1 cellular context compared by ENCODE assay signal in genomic region chr2:25885933-25886332, GRCh38.
TF ChIP-seq lines count a peak whose summit lies in the region.

No MANE protein-coding gene starts in this region.

TF ChIP-seq in HepG2, 621 proteins besides CTCF, POLR2A, EP300 and RAD21 (continued from another document and continues in another):
- 0 out of 2 replicates have a peak, but pooled peaks have one; percentile 12 for TF ChIP-seq YEATS2 (CRISPR knock-in tag; IDR thresholded peaks at IDR 0.05; ENCODE audit: borderline replicate concordance)
- TF ChIP-seq KAT2B (IDR thresholded peaks at IDR 0.05; ENCODE audit: borderline replicate concordance, low read depth, low read length): no peak
- TF ChIP-seq NR2F6 (IDR thresholded peaks at IDR 0.05): no peak
- TF ChIP-seq NR2F6 (CRISPR knock-in tag; IDR thresholded peaks at IDR 0.05): no peak; the same call in 1 of the 2 replicates
- TF ChIP-seq MED1 (CRISPR knock-in tag; IDR thresholded peaks at IDR 0.05): peak; percentile 56
- no peak for TF ChIP-seq ZNF17 (CRISPR knock-in tag; IDR thresholded peaks at IDR 0.05)
- TF ChIP-seq TBX2 (CRISPR knock-in tag; IDR thresholded peaks at IDR 0.05; ENCODE audit: borderline replicate concordance): no peak
- 0 out of 2 replicates have a peak, but pooled peaks have one; percentile 17 for TF ChIP-seq ZGPAT (CRISPR knock-in tag; IDR thresholded peaks at IDR 0.05)
- no peak for TF ChIP-seq ZNF275 (CRISPR knock-in tag; IDR thresholded peaks at IDR 0.05; ENCODE audit: borderline replicate concordance)
- TF ChIP-seq ZNF549 (CRISPR knock-in tag; IDR thresholded peaks at IDR 0.05): no peak
- TF ChIP-seq, protein P1, sequence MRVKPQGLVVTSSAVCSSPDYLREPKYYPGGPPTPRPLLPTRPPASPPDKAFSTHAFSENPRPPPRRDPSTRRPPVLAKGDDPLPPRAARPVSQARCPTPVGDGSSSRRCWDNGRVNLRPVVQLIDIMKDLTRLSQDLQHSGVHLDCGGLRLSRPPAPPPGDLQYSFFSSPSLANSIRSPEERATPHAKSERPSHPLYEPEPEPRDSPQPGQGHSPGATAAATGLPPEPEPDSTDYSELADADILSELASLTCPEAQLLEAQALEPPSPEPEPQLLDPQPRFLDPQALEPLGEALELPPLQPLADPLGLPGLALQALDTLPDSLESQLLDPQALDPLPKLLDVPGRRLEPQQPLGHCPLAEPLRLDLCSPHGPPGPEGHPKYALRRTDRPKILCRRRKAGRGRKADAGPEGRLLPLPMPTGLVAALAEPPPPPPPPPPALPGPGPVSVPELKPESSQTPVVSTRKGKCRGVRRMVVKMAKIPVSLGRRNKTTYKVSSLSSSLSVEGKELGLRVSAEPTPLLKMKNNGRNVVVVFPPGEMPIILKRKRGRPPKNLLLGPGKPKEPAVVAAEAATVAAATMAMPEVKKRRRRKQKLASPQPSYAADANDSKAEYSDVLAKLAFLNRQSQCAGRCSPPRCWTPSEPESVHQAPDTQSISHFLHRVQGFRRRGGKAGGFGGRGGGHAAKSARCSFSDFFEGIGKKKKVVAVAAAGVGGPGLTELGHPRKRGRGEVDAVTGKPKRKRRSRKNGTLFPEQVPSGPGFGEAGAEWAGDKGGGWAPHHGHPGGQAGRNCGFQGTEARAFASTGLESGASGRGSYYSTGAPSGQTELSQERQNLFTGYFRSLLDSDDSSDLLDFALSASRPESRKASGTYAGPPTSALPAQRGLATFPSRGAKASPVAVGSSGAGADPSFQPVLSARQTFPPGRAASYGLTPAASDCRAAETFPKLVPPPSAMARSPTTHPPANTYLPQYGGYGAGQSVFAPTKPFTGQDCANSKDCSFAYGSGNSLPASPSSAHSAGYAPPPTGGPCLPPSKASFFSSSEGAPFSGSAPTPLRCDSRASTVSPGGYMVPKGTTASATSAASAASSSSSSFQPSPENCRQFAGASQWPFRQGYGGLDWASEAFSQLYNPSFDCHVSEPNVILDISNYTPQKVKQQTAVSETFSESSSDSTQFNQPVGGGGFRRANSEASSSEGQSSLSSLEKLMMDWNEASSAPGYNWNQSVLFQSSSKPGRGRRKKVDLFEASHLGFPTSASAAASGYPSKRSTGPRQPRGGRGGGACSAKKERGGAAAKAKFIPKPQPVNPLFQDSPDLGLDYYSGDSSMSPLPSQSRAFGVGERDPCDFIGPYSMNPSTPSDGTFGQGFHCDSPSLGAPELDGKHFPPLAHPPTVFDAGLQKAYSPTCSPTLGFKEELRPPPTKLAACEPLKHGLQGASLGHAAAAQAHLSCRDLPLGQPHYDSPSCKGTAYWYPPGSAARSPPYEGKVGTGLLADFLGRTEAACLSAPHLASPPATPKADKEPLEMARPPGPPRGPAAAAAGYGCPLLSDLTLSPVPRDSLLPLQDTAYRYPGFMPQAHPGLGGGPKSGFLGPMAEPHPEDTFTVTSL (CRISPR knock-in tag; IDR thresholded peaks at IDR 0.05; ENCODE audit: borderline replicate concordance): peak; percentile 71; the same call in 1 of the 2 replicates
- TF ChIP-seq FOXO1 (CRISPR knock-in tag; IDR thresholded peaks at IDR 0.05): peak; percentile 50; the same call in 1 of the 2 replicates
- TF ChIP-seq ZNF75D (CRISPR knock-in tag; IDR thresholded peaks at IDR 0.05; ENCODE audit: borderline replicate concordance): no peak
- no peak for TF ChIP-seq ZNF589 (CRISPR knock-in tag; conservative IDR thresholded peaks at IDR 0.05)
- 0 out of 2 replicates have a peak, but pooled peaks have one; percentile 59 for TF ChIP-seq KDM1A (CRISPR knock-in tag; IDR thresholded peaks at IDR 0.05)
- no peak for TF ChIP-seq ZNF776 (CRISPR knock-in tag; IDR thresholded peaks at IDR 0.05)
- TF ChIP-seq ZNF34 (CRISPR knock-in tag; IDR thresholded peaks at IDR 0.05; ENCODE audit: borderline replicate concordance): no peak
- TF ChIP-seq, protein P2, sequence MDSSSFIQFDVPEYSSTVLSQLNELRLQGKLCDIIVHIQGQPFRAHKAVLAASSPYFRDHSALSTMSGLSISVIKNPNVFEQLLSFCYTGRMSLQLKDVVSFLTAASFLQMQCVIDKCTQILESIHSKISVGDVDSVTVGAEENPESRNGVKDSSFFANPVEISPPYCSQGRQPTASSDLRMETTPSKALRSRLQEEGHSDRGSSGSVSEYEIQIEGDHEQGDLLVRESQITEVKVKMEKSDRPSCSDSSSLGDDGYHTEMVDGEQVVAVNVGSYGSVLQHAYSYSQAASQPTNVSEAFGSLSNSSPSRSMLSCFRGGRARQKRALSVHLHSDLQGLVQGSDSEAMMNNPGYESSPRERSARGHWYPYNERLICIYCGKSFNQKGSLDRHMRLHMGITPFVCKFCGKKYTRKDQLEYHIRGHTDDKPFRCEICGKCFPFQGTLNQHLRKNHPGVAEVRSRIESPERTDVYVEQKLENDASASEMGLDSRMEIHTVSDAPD (CRISPR knock-in tag; IDR thresholded peaks at IDR 0.05): no peak
- TF ChIP-seq, protein P3, sequence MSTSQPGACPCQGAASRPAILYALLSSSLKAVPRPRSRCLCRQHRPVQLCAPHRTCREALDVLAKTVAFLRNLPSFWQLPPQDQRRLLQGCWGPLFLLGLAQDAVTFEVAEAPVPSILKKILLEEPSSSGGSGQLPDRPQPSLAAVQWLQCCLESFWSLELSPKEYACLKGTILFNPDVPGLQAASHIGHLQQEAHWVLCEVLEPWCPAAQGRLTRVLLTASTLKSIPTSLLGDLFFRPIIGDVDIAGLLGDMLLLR (CRISPR knock-in tag; IDR thresholded peaks at IDR 0.05): no peak
- no peak for TF ChIP-seq ZNF382 (CRISPR knock-in tag; IDR thresholded peaks at IDR 0.05; ENCODE audit: borderline replicate concordance)
- TF ChIP-seq ZNF839 (CRISPR knock-in tag; IDR thresholded peaks at IDR 0.05; ENCODE audit: borderline replicate concordance): no peak
- no peak for TF ChIP-seq ZMAT3 (CRISPR knock-in tag; conservative IDR thresholded peaks at IDR 0.05)
- TF ChIP-seq SYNCRIP (IDR thresholded peaks at IDR 0.05; ENCODE audit: insufficient read depth, low read depth, low read length): no peak
- TF ChIP-seq, protein P4, sequence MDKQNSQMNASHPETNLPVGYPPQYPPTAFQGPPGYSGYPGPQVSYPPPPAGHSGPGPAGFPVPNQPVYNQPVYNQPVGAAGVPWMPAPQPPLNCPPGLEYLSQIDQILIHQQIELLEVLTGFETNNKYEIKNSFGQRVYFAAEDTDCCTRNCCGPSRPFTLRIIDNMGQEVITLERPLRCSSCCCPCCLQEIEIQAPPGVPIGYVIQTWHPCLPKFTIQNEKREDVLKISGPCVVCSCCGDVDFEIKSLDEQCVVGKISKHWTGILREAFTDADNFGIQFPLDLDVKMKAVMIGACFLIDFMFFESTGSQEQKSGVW (CRISPR knock-in tag; IDR thresholded peaks at IDR 0.05; ENCODE audit: borderline replicate concordance): no peak
- TF ChIP-seq POGZ (CRISPR knock-in tag; IDR thresholded peaks at IDR 0.05): peak; percentile 58; the same call in 1 of the 2 replicates
- TF ChIP-seq, protein P5, sequence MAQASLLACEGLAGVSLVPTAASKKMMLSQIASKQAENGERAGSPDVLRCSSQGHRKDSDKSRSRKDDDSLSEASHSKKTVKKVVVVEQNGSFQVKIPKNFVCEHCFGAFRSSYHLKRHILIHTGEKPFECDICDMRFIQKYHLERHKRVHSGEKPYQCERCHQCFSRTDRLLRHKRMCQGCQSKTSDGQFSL (CRISPR knock-in tag; IDR thresholded peaks at IDR 0.05): no peak
- TF ChIP-seq ZNF232 (CRISPR knock-in tag; IDR thresholded peaks at IDR 0.05; ENCODE audit: borderline replicate concordance): no peak
- no peak for TF ChIP-seq SMAD9 (CRISPR knock-in tag; IDR thresholded peaks at IDR 0.05)
- TF ChIP-seq ISX (CRISPR knock-in tag; conservative IDR thresholded peaks at IDR 0.05): no peak
- TF ChIP-seq ZEB1 (IDR thresholded peaks at IDR 0.05; ENCODE audit: insufficient replicate concordance, low read depth): no peak
- TF ChIP-seq, protein P6, sequence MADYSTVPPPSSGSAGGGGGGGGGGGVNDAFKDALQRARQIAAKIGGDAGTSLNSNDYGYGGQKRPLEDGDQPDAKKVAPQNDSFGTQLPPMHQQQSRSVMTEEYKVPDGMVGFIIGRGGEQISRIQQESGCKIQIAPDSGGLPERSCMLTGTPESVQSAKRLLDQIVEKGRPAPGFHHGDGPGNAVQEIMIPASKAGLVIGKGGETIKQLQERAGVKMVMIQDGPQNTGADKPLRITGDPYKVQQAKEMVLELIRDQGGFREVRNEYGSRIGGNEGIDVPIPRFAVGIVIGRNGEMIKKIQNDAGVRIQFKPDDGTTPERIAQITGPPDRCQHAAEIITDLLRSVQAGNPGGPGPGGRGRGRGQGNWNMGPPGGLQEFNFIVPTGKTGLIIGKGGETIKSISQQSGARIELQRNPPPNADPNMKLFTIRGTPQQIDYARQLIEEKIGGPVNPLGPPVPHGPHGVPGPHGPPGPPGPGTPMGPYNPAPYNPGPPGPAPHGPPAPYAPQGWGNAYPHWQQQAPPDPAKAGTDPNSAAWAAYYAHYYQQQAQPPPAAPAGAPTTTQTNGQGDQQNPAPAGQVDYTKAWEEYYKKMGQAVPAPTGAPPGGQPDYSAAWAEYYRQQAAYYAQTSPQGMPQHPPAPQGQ (CRISPR knock-in tag; IDR thresholded peaks at IDR 0.05; ENCODE audit: borderline replicate concordance): no peak
- peak; percentile 38 for TF ChIP-seq ZMYM3 (CRISPR knock-in tag; IDR thresholded peaks at IDR 0.05)
- 0 out of 2 replicates have a peak, but pooled peaks have one; percentile 21 for TF ChIP-seq NFE2 (CRISPR knock-in tag; IDR thresholded peaks at IDR 0.05)
- no peak for TF ChIP-seq GTF2F1 (IDR thresholded peaks at IDR 0.05; ENCODE audit: low read length)
- peak; percentile 94 for TF ChIP-seq ZNF362 (CRISPR knock-in tag; IDR thresholded peaks at IDR 0.05; ENCODE audit: borderline replicate concordance)
- TF ChIP-seq CSRNP1 (CRISPR knock-in tag; IDR thresholded peaks at IDR 0.05): no peak
- TF ChIP-seq RXRB (CRISPR knock-in tag; IDR thresholded peaks at IDR 0.05; ENCODE audit: borderline replicate concordance): peak; percentile 66; the same call in 1 of the 2 replicates
- no peak for TF ChIP-seq ZNF572 (CRISPR knock-in tag; IDR thresholded peaks at IDR 0.05)
- TF ChIP-seq, protein P7, sequence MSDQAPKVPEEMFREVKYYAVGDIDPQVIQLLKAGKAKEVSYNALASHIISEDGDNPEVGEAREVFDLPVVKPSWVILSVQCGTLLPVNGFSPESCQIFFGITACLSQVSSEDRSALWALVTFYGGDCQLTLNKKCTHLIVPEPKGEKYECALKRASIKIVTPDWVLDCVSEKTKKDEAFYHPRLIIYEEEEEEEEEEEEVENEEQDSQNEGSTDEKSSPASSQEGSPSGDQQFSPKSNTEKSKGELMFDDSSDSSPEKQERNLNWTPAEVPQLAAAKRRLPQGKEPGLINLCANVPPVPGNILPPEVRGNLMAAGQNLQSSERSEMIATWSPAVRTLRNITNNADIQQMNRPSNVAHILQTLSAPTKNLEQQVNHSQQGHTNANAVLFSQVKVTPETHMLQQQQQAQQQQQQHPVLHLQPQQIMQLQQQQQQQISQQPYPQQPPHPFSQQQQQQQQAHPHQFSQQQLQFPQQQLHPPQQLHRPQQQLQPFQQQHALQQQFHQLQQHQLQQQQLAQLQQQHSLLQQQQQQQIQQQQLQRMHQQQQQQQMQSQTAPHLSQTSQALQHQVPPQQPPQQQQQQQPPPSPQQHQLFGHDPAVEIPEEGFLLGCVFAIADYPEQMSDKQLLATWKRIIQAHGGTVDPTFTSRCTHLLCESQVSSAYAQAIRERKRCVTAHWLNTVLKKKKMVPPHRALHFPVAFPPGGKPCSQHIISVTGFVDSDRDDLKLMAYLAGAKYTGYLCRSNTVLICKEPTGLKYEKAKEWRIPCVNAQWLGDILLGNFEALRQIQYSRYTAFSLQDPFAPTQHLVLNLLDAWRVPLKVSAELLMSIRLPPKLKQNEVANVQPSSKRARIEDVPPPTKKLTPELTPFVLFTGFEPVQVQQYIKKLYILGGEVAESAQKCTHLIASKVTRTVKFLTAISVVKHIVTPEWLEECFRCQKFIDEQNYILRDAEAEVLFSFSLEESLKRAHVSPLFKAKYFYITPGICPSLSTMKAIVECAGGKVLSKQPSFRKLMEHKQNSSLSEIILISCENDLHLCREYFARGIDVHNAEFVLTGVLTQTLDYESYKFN (CRISPR knock-in tag; conservative IDR thresholded peaks at IDR 0.05): peak; percentile 43
- TF ChIP-seq SRF (IDR thresholded peaks at IDR 0.05; ENCODE audit: low read depth, low read length): no peak
- TF ChIP-seq ZFP90 (CRISPR knock-in tag; IDR thresholded peaks at IDR 0.05; ENCODE audit: borderline replicate concordance): no peak
- TF ChIP-seq ZNF326 (CRISPR knock-in tag; IDR thresholded peaks at IDR 0.05; ENCODE audit: borderline replicate concordance): no peak
- TF ChIP-seq FOXP1 (IDR thresholded peaks at IDR 0.05): no peak
- peak; percentile 37; the same call in 1 of the 2 replicates for TF ChIP-seq FOXP1 (CRISPR knock-in tag; IDR thresholded peaks at IDR 0.05)
